ENCODE assay signal across 8 cellular contexts in the genomic region with DNA sequence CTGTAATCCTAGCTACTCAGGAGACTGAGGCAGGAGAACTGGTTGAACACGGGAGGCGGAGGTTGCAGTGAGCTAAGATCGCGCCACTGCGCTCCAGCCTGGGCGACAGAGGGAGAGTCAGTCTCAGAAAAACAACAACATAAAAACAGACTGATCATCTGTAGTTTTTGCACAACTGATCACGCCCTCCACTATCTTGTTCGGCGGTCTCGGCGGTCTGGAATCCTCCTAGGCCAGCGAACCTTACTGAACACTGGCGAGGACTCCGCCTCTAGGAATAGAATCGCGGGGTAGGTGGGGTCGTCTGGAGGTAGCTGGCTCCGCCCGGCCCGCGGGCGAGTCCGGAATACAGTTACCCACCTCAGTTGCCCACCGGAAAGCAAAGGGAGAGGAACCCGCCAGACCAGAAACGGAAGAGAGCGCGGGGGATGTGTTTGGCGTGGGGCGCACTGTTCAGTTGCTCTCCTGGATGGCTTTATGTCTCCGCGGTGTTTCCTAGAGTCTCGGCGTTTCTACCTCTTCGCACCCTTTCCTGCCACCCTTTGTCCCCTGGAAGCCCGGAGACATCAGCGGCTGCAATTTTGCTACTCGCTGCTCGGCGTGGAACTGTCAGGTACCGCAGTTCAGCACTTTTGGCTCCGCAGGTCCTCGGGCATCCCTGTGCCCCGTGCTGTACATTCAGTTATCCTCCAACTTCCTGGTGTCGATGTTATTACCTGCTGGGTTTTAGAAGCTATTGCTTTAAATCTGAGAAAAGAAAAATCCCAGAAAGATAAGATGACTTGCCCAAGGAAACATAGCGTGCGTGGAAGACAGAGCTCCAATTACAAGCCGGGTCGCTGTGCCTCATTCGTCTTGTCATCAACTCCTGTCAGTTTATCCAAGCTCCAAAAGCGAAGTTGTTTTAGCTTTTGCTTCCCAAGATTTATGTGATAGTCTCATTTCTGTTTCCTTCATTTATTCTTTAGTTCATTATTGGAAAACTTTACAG.
DNase-seq lines count a peak whose midpoint lies in the region; ATAC-seq and TF ChIP-seq lines count a peak whose summit lies in the region.

No MANE protein-coding gene starts in this region.

- ATAC-seq in HG03159 (IDR thresholded peaks at IDR 0.05; ENCODE audit: unreplicated experiment), result peak; percentile 99

- H3K4me3 ChIP-seq in AG09309 (ENCODE audit: control insufficient read depth, low read depth, low read length) (peak overlapping the region; percentile 66), WI38 (ENCODE audit: low read depth, low read length) (peak overlapping the region; percentile 78), cardiac fibroblast (replicated peaks in 1 of 2; ENCODE audit: low read depth in 2 of 2, low read length in 2 of 2) (peak overlapping the region; percentile 88 to 90)

- TF ChIP-seq CTCF in AG09309 (IDR thresholded peaks at IDR 0.05; ENCODE audit: control insufficient read depth, insufficient read depth, low read depth, low read length, missing control alignments) (no peak), WI38 (IDR thresholded peaks at IDR 0.05; ENCODE audit: low read depth, low read length) (no peak), cardiac fibroblast (IDR thresholded peaks at IDR 0.05; ENCODE audit: low read depth, low read length) (no peak)

- TF ChIP-seq POLR2A in GM18951 (IDR thresholded peaks at IDR 0.05; ENCODE audit: extremely low read depth, insufficient read depth, insufficient read length), result peak; percentile 80

- DNase-seq in AG09309 (ENCODE audit: low read depth) (peak; percentile 39), NCI-H2227 (lab: John Stamatoyannopoulos, UW; ENCODE audit: unreplicated experiment) (peak; percentile 88), cardiac fibroblast (ENCODE audit: low read depth in 2 of 2) (peak; percentile 89), iris pigment epithelial cell (ENCODE audit: low read depth) (peak; percentile 86)
- DNase-seq in stimulated activated CD4-positive, alpha-beta T cell treated with anti-CD3 and anti-CD28 coated beads, Interleukin-12 subunit alpha, Interleukin-12 subunit beta, amount 100 ng/mL, for 24 hours (ENCODE audit: low read depth in 2 of 2), result peak; percentile 80

- in situ Hi-C loops in GM18951 (cut with MboI; ENCODE audit: low sequenced_read_pairs, unreplicated experiment), result no loop called here

Comparison
In these comparisons a context has a peak if more than half of its experiments do, and no peak if none do; other contexts are left out.
1. Peak in every context shown above with its lines: DNase-seq, ATAC-seq and H3K4me3 ChIP-seq.
2. DNase-seq: peak in every context shown above with its lines; median percentile 89 in cardiac fibroblast; 88 in NCI-H2227; 86 in iris pigment epithelial cell; 80 in stimulated activated CD4-positive, alpha-beta T cell treated with anti-CD3 and anti-CD28 coated beads, Interleukin-12 subunit alpha, Interleukin-12 subunit beta, amount 100 ng/mL, for 24 hours; 39 in AG09309.